8 cellular contexts compared by ENCODE assay signal in genomic region chr9:125261501-125262216, GRCh38. TPM values are rescaled to one million over a fixed set of nuclear protein-coding genes. Genes with fewer than 3 reads are reported as not detected.
DNase-seq lines count a peak whose midpoint lies in the region; ATAC-seq, FAIRE-seq and TF ChIP-seq lines count a peak whose summit lies in the region.

TSS of gene GAPVD1 (plus strand) at chr9:125261826. CDS start at chr9:125298922, 37,096 bp downstream.

- no peak for DNase-seq in AG04450 (ENCODE audit: low read depth, low spot score)
- DNase-seq in NCI-H2171 treated with DMSO at 0.1 percent for 48 hours (lab: John Stamatoyannopoulos, UW): peak; percentile 93
- peak; percentile 74 to 77 for DNase-seq in breast epithelium (ENCODE audit: low spot score in 2 of 2)
- DNase-seq in small intestine: peak; percentile 90

- FAIRE-seq in small intestine (lab: Jason Lieb, UNC): no peak

- CTCF ChIA-PET in AG04450 (lab: Charles Lee): interaction anchor here (0.6 to 0.7 kb wide), 2 partner anchors 10 to 14 kb away, joined by 3 to 4 read pairs; no protein-coding TSS in a partner anchor

- intact Hi-C loops in breast epithelium (cut with DNase I; ENCODE audit: low total_unique reads): no loop called here

- peak within 1 kb of the TSS; percentile 89 for H3K4me3 ChIP-seq in AG04450 (ENCODE audit: low read depth, low read length)
- peak within 1 kb of the TSS; percentile 93 to 98 (median 97) for H3K4me3 ChIP-seq in breast epithelium
- H3K4me3 ChIP-seq in iPS-20b (ENCODE audit: low read length): peak within 1 kb of the TSS; percentile 91
- H3K4me3 ChIP-seq in small intestine (ENCODE audit: low read depth in 1 of 2, low read length in 2 of 2): peak within 1 kb of the TSS; percentile 86 to 92

- H3K9me3 ChIP-seq in AG04450 (ENCODE audit: control insufficient read depth, insufficient read depth, low read length) (0 out of 2 replicates have a peak, but pooled peaks cover 3% of the 10 kb centered on the region), breast epithelium (no peaks in the 10 kb centered on the region), iPS-20b (ENCODE audit: insufficient read depth, low read depth, low read length) (no peaks in the 10 kb centered on the region), small intestine (ENCODE audit: control insufficient read depth, low read depth) (no peaks in the 10 kb centered on the region)

- H3K27me3 ChIP-seq in AG04450 (ENCODE audit: control insufficient read depth, insufficient read depth, low read length) (no peaks in the 10 kb centered on the region), breast epithelium (no peaks in the 10 kb centered on the region), iPS-20b (ENCODE audit: insufficient read depth, low read length) (no peaks in the 10 kb centered on the region), small intestine (ENCODE audit: control insufficient read depth in 2 of 2, insufficient read depth in 2 of 2, low read length in 2 of 2) (no peaks in the 10 kb centered on the region)

- TF ChIP-seq POLR2A in breast epithelium (IDR thresholded peaks at IDR 0.05): no peak

- peak within 1 kb of the TSS; percentile 88 for H3K9ac ChIP-seq in iPS-20b (ENCODE audit: low read depth, low read length)

- POLR2A ChIA-PET in AG04450 (lab: Yijun Ruan, JAX): interaction anchor here (0.7 to 3.7 kb wide), 2 partner anchors 20 to 409 kb away, joined by 3 to 37 read pairs; partner anchors contain the start of gene HSPA5

- no peaks in the 10 kb centered on the region for H3K36me3 ChIP-seq in breast epithelium
- peaks cover 5% of the 10 kb centered on the region; the same call in 1 of the 2 replicates for H3K36me3 ChIP-seq in iPS-20b (ENCODE audit: insufficient read depth, low read depth, low read length)
- no peaks in the 10 kb centered on the region for H3K36me3 ChIP-seq in small intestine (ENCODE audit: control insufficient read depth in 2 of 2, insufficient read depth in 2 of 2, low read length in 2 of 2)

- 1 to 2% (median 1%) methylated on average over 57 to 66 of the region's 66 CpGs for WGBS in small intestine, 3 donors

- no peak within 1 kb of the TSS for H3K27ac ChIP-seq in AG04450 (ENCODE audit: low read depth, low read length)
- peak within 1 kb of the TSS; percentile 88 for H3K27ac ChIP-seq in VCaP
- peak within 1 kb of the TSS; percentile 90 to 93 for H3K27ac ChIP-seq in breast epithelium
- no peak within 1 kb of the TSS for H3K27ac ChIP-seq in iPS-20b (ENCODE audit: low read length)
- peak within 1 kb of the TSS; percentile 84 to 95 for H3K27ac ChIP-seq in small intestine (ENCODE audit: low read depth in 1 of 2, low read length in 1 of 2)

- ATAC-seq in GM18867 (IDR thresholded peaks at IDR 0.05; ENCODE audit: unreplicated experiment) (peak; percentile 93), HG03097 (IDR thresholded peaks at IDR 0.05; ENCODE audit: low FRiP score, unreplicated experiment) (peak; percentile 92)

- TF ChIP-seq CTCF in AG04450 (IDR thresholded peaks at IDR 0.05; ENCODE audit: low read depth, low read length): peak; percentile 36
- peak; percentile 70 for TF ChIP-seq CTCF in VCaP (conservative IDR thresholded peaks at IDR 0.05)
- TF ChIP-seq CTCF in breast epithelium (IDR thresholded peaks at IDR 0.05): peak in 1 of 3 donors; percentile 55

- H3K4me1 ChIP-seq in breast epithelium (peaks cover 0 to 8% of the 10 kb centered on the region in 2 donors), iPS-20b (ENCODE audit: insufficient read depth, low read length) (0 out of 2 replicates have a peak, but pooled peaks cover 4% of the 10 kb centered on the region), small intestine (ENCODE audit: control insufficient read depth in 2 of 2, insufficient read depth in 1 of 2, low read depth in 1 of 2, low read length in 1 of 2) (peaks cover 0 to 4% of the 10 kb centered on the region in 2 donors)

RNA-seq across cellular contexts. Expression of gene GAPVD1, which starts in this region (rescaled TPM):
- polyA plus RNA-seq in AG04450 (2011; rRNA removed) (22.1 and 25.8 TPM in 2 replicates), small intestine (1 to 10 TPM; 4.6 to 7.7 (median 6.5) TPM)
- 26.6 and 34.5 TPM in 2 replicates for polyA minus RNA-seq in AG04450 (2011; rRNA and poly(A)+ RNA removed)
- total RNA-seq in breast epithelium: 10 to 100 TPM; 49.3 to 77.0 (median 72.7) TPM

Comparison
In these comparisons a context has a peak if more than half of its experiments do, and no peak if none do; other contexts are left out.
1. H3K27ac ChIP-seq: peak in VCaP (single experiment), breast epithelium (2 of 2) and small intestine (2 of 2); none in AG04450 (single experiment) and iPS-20b (single experiment).
2. Peak in every context shown above with its lines, with median percentiles within 50 percentile points of each other: H3K4me3 ChIP-seq.